1 cellular context compared by ENCODE assay signal in genomic region chr6:31815025-31815838, GRCh38.
TF ChIP-seq lines count a peak whose summit lies in the region.

TSS of gene HSPA1A (plus strand) at chr6:31815543. CDS start at chr6:31815757, 214 bp downstream.
TSS of gene HSPA1L (minus strand) at chr6:31815283. CDS start at chr6:31811972, 3,311 bp downstream.

TF ChIP-seq in HepG2, 621 proteins besides CTCF, POLR2A, EP300 and RAD21 (continued from another document and continues in another):
- TF ChIP-seq SOX6 (IDR thresholded peaks at IDR 0.05) = no peak
- TF ChIP-seq SOX6 (CRISPR knock-in tag; IDR thresholded peaks at IDR 0.05) = peak; percentile 20; the same call in 1 of the 2 replicates
- peak; percentile 76; the same call in 1 of the 2 replicates for TF ChIP-seq HOXD1 (CRISPR knock-in tag; IDR thresholded peaks at IDR 0.05)
- no peak for TF ChIP-seq FLYWCH1 (CRISPR knock-in tag; IDR thresholded peaks at IDR 0.05)
- TF ChIP-seq KMT2B (CRISPR knock-in tag; IDR thresholded peaks at IDR 0.05) = no peak
- no peak for TF ChIP-seq PITX1 (CRISPR knock-in tag; IDR thresholded peaks at IDR 0.05)
- no peak for TF ChIP-seq MEIS1 (CRISPR knock-in tag; IDR thresholded peaks at IDR 0.05; ENCODE audit: borderline replicate concordance)
- peak; percentile 67; the same call in 1 of the 2 replicates for TF ChIP-seq SRY (CRISPR knock-in tag; IDR thresholded peaks at IDR 0.05)
- no peak for TF ChIP-seq CENPX (CRISPR knock-in tag; IDR thresholded peaks at IDR 0.05)
- no peak for TF ChIP-seq ZBTB3 (CRISPR knock-in tag; IDR thresholded peaks at IDR 0.05; ENCODE audit: borderline replicate concordance, low read depth)
- no peak for TF ChIP-seq ZNF414 (CRISPR knock-in tag; IDR thresholded peaks at IDR 0.05)
- TF ChIP-seq SIN3A (IDR thresholded peaks at IDR 0.05; ENCODE audit: borderline replicate concordance, low read depth, low read length) = peak; percentile 78; the same call in 1 of the 2 replicates
- no peak for TF ChIP-seq ZNF777 (CRISPR knock-in tag; IDR thresholded peaks at IDR 0.05)
- no peak for TF ChIP-seq ZNF207 (IDR thresholded peaks at IDR 0.05; ENCODE audit: borderline replicate concordance)
- TF ChIP-seq ZNF543 (CRISPR knock-in tag; IDR thresholded peaks at IDR 0.05) = no peak
- TF ChIP-seq MAFF (IDR thresholded peaks at IDR 0.05; ENCODE audit: low read depth, low read length) = no peak
- no peak; the same call in none of the 2 replicates for TF ChIP-seq HOXA3 (CRISPR knock-in tag; IDR thresholded peaks at IDR 0.05)
- TF ChIP-seq ZFP36L1 (CRISPR knock-in tag; IDR thresholded peaks at IDR 0.05) = 0 out of 2 replicates have a peak, but pooled peaks have one; percentile 63
- no peak for TF ChIP-seq ZNF367 (CRISPR knock-in tag; IDR thresholded peaks at IDR 0.05; ENCODE audit: borderline replicate concordance)
- no peak for TF ChIP-seq JUND (CRISPR knock-in tag; IDR thresholded peaks at IDR 0.05)
- TF ChIP-seq HCFC1 (IDR thresholded peaks at IDR 0.05; ENCODE audit: low read depth, low read length) = no peak
- TF ChIP-seq ZNF496 (CRISPR knock-in tag; IDR thresholded peaks at IDR 0.05; ENCODE audit: insufficient replicate concordance) = no peak
- no peak for TF ChIP-seq MTF2 (CRISPR knock-in tag; IDR thresholded peaks at IDR 0.05; ENCODE audit: borderline replicate concordance)
- TF ChIP-seq ZNF10 (CRISPR knock-in tag; IDR thresholded peaks at IDR 0.05; ENCODE audit: borderline replicate concordance, low read depth) = no peak
- no peak for TF ChIP-seq HDAC6 (IDR thresholded peaks at IDR 0.05; ENCODE audit: low read depth, low read length)
- TF ChIP-seq ZNF839 (CRISPR knock-in tag; IDR thresholded peaks at IDR 0.05; ENCODE audit: borderline replicate concordance) = no peak
- TF ChIP-seq UBTF (CRISPR knock-in tag; IDR thresholded peaks at IDR 0.05) = peak; percentile 70; the same call in 1 of the 2 replicates
- no peak for TF ChIP-seq ZFP91 (CRISPR knock-in tag; IDR thresholded peaks at IDR 0.05; ENCODE audit: borderline replicate concordance)
- TF ChIP-seq ZBTB34 (CRISPR knock-in tag; IDR thresholded peaks at IDR 0.05) = peak; percentile 16; the same call in 1 of the 2 replicates
- TF ChIP-seq TBX3 (IDR thresholded peaks at IDR 0.05; ENCODE audit: borderline replicate concordance) = no peak
- TF ChIP-seq PAX8 (CRISPR knock-in tag; IDR thresholded peaks at IDR 0.05; ENCODE audit: borderline replicate concordance) = no peak
- TF ChIP-seq ZNF17 (CRISPR knock-in tag; IDR thresholded peaks at IDR 0.05) = no peak
- no peak for TF ChIP-seq NAIF1 (CRISPR knock-in tag; IDR thresholded peaks at IDR 0.05; ENCODE audit: borderline replicate concordance)
- no peak; the same call in 1 of the 2 replicates for TF ChIP-seq KDM5A (IDR thresholded peaks at IDR 0.05; ENCODE audit: borderline replicate concordance, low read length)
- no peak for TF ChIP-seq AFF4 (CRISPR knock-in tag; IDR thresholded peaks at IDR 0.05)
- TF ChIP-seq HNF4G (IDR thresholded peaks at IDR 0.05; ENCODE audit: borderline replicate concordance, low read depth, low read length) = no peak
- no peak for TF ChIP-seq HNF4G (CRISPR knock-in tag; IDR thresholded peaks at IDR 0.05; ENCODE audit: borderline replicate concordance, low read depth)
- peak; percentile 40 for TF ChIP-seq ZFX (CRISPR knock-in tag; IDR thresholded peaks at IDR 0.05; ENCODE audit: low read depth)
- TF ChIP-seq ZMAT3 (CRISPR knock-in tag; conservative IDR thresholded peaks at IDR 0.05) = peak; percentile 77
- no peak for TF ChIP-seq ZBTB14 (CRISPR knock-in tag; IDR thresholded peaks at IDR 0.05)
- peak; percentile 88 for TF ChIP-seq TAF1 (CRISPR knock-in tag; IDR thresholded peaks at IDR 0.05)
- TF ChIP-seq PCBP1 (IDR thresholded peaks at IDR 0.05; ENCODE audit: borderline replicate concordance, low read depth, low read length) = no peak
- no peak for TF ChIP-seq CBX2 (IDR thresholded peaks at IDR 0.05; ENCODE audit: low read depth, low read length)
- no peak for TF ChIP-seq CBX2 (CRISPR knock-in tag; IDR thresholded peaks at IDR 0.05; ENCODE audit: low read depth)
- TF ChIP-seq DDIT3 (CRISPR knock-in tag; IDR thresholded peaks at IDR 0.05) = no peak
- no peak for TF ChIP-seq CSRNP2 (CRISPR knock-in tag; conservative IDR thresholded peaks at IDR 0.05; ENCODE audit: low read depth)
- no peak for TF ChIP-seq HNRNPK (IDR thresholded peaks at IDR 0.05; ENCODE audit: low read depth, low read length, poor library complexity, severe bottlenecking)
- peak; percentile 55; the same call in 1 of the 2 replicates for TF ChIP-seq THAP11 (CRISPR knock-in tag; IDR thresholded peaks at IDR 0.05)
- no peak for TF ChIP-seq ZNF691 (CRISPR knock-in tag; IDR thresholded peaks at IDR 0.05; ENCODE audit: borderline replicate concordance, low read depth)
- TF ChIP-seq SNAI1 (CRISPR knock-in tag; IDR thresholded peaks at IDR 0.05; ENCODE audit: borderline replicate concordance) = no peak
- TF ChIP-seq ZNF639 (CRISPR knock-in tag; conservative IDR thresholded peaks at IDR 0.05) = no peak
- no peak for TF ChIP-seq FOXJ3 (CRISPR knock-in tag; IDR thresholded peaks at IDR 0.05; ENCODE audit: borderline replicate concordance)
